In the genomic region with DNA sequence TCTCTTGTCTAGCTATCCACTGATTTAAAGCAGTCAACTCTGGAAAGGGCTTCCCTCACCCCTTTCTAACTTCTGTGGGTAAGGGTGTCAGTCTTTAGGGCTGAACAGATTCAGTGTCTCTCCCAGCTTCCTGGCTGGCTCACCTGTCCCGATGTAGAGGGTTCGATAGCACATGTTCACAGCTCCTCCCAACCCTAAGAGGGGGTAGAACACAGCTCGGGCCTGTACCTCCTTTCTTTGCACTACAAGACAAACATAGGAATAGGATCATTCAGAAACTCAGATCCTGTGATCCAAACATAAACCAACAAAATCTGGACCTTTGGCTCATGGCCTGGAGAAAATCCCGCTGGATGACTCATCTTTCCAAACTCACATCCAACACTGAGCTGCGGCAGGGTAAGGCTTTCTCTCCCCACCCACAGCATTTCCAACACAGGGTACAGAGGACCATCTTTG, we compare ENCODE assay signal across 1 cellular context.
TF ChIP-seq lines count a peak whose summit lies in the region.

No MANE protein-coding gene starts in this region.

TF ChIP-seq in HepG2, 621 proteins besides CTCF, POLR2A, EP300 and RAD21 (continued from another document and continues in another):
- TF ChIP-seq ZNF317 (CRISPR knock-in tag; IDR thresholded peaks at IDR 0.05) = no peak
- TF ChIP-seq ZNF331 (CRISPR knock-in tag; IDR thresholded peaks at IDR 0.05) = 0 out of 2 replicates have a peak, but pooled peaks have one; percentile 33
- no peak for TF ChIP-seq TCF12 (IDR thresholded peaks at IDR 0.05)
- TF ChIP-seq TCF12 (CRISPR knock-in tag; IDR thresholded peaks at IDR 0.05) = no peak
- peak; percentile 73 for TF ChIP-seq ZFY (CRISPR knock-in tag; IDR thresholded peaks at IDR 0.05)
- TF ChIP-seq, protein P1, sequence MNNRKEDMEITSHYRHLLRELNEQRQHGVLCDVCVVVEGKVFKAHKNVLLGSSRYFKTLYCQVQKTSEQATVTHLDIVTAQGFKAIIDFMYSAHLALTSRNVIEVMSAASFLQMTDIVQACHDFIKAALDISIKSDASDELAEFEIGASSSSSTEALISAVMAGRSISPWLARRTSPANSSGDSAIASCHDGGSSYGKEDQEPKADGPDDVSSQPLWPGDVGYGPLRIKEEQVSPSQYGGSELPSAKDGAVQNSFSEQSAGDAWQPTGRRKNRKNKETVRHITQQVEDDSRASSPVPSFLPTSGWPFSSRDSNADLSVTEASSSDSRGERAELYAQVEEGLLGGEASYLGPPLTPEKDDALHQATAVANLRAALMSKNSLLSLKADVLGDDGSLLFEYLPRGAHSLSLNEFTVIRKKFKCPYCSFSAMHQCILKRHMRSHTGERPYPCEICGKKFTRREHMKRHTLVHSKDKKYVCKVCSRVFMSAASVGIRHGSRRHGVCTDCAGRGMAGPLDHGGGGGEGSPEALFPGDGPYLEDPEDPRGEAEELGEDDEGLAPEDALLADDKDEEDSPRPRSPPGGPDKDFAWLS (CRISPR knock-in tag; IDR thresholded peaks at IDR 0.05; ENCODE audit: borderline replicate concordance) = no peak
- TF ChIP-seq, protein P2, sequence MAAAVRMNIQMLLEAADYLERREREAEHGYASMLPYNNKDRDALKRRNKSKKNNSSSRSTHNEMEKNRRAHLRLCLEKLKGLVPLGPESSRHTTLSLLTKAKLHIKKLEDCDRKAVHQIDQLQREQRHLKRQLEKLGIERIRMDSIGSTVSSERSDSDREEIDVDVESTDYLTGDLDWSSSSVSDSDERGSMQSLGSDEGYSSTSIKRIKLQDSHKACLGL (CRISPR knock-in tag; IDR thresholded peaks at IDR 0.05) = no peak
- no peak for TF ChIP-seq PTBP1 (IDR thresholded peaks at IDR 0.05; ENCODE audit: low read depth, low read length, poor library complexity, severe bottlenecking)
- no peak for TF ChIP-seq PAF1 (CRISPR knock-in tag; IDR thresholded peaks at IDR 0.05)
- TF ChIP-seq, protein P3, sequence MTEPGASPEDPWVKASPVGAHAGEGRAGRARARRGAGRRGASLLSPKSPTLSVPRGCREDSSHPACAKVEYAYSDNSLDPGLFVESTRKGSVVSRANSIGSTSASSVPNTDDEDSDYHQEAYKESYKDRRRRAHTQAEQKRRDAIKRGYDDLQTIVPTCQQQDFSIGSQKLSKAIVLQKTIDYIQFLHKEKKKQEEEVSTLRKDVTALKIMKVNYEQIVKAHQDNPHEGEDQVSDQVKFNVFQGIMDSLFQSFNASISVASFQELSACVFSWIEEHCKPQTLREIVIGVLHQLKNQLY (CRISPR knock-in tag; IDR thresholded peaks at IDR 0.05) = no peak
- TF ChIP-seq ZBTB38 (CRISPR knock-in tag; IDR thresholded peaks at IDR 0.05) = no peak
- TF ChIP-seq DMAP1 (CRISPR knock-in tag; IDR thresholded peaks at IDR 0.05) = no peak
- TF ChIP-seq JUND (CRISPR knock-in tag; IDR thresholded peaks at IDR 0.05) = peak; percentile 86
- TF ChIP-seq SP140L (CRISPR knock-in tag; IDR thresholded peaks at IDR 0.05; ENCODE audit: borderline replicate concordance) = no peak
- TF ChIP-seq PCBP1 (IDR thresholded peaks at IDR 0.05; ENCODE audit: borderline replicate concordance, low read depth, low read length) = no peak
- no peak for TF ChIP-seq SRF (IDR thresholded peaks at IDR 0.05; ENCODE audit: low read depth, low read length)
- no peak for TF ChIP-seq ZNF446 (CRISPR knock-in tag; IDR thresholded peaks at IDR 0.05)
- TF ChIP-seq YEATS4 (CRISPR knock-in tag; IDR thresholded peaks at IDR 0.05; ENCODE audit: borderline replicate concordance) = no peak; the same call in 1 of the 2 replicates
- no peak for TF ChIP-seq MTF1 (CRISPR knock-in tag; IDR thresholded peaks at IDR 0.05)
- TF ChIP-seq MTF2 (CRISPR knock-in tag; IDR thresholded peaks at IDR 0.05; ENCODE audit: borderline replicate concordance) = no peak
- no peak for TF ChIP-seq RBAK (CRISPR knock-in tag; IDR thresholded peaks at IDR 0.05)
- TF ChIP-seq TARDBP (CRISPR knock-in tag; IDR thresholded peaks at IDR 0.05) = no peak
- no peak for TF ChIP-seq ZNF629 (CRISPR knock-in tag; conservative IDR thresholded peaks at IDR 0.05)
- TF ChIP-seq, protein P4, sequence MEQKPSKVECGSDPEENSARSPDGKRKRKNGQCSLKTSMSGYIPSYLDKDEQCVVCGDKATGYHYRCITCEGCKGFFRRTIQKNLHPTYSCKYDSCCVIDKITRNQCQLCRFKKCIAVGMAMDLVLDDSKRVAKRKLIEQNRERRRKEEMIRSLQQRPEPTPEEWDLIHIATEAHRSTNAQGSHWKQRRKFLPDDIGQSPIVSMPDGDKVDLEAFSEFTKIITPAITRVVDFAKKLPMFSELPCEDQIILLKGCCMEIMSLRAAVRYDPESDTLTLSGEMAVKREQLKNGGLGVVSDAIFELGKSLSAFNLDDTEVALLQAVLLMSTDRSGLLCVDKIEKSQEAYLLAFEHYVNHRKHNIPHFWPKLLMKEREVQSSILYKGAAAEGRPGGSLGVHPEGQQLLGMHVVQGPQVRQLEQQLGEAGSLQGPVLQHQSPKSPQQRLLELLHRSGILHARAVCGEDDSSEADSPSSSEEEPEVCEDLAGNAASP (CRISPR knock-in tag; IDR thresholded peaks at IDR 0.05; ENCODE audit: borderline replicate concordance) = no peak
- TF ChIP-seq CEBPG (CRISPR knock-in tag; IDR thresholded peaks at IDR 0.05) = no peak
- no peak for TF ChIP-seq U2AF2 (IDR thresholded peaks at IDR 0.05; ENCODE audit: low read depth, low read length)
- TF ChIP-seq, protein P5, sequence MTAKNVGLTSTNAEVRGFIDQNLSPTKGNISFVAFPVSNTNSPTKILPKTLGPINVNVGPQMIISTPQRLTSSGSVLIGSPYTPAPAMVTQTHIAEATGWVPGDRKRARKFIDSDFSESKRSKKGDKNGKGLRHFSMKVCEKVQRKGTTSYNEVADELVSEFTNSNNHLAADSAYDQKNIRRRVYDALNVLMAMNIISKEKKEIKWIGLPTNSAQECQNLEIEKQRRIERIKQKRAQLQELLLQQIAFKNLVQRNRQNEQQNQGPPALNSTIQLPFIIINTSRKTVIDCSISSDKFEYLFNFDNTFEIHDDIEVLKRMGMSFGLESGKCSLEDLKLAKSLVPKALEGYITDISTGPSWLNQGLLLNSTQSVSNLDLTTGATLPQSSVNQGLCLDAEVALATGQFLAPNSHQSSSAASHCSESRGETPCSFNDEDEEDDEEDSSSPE (CRISPR knock-in tag; IDR thresholded peaks at IDR 0.05) = no peak
- TF ChIP-seq, protein P6, sequence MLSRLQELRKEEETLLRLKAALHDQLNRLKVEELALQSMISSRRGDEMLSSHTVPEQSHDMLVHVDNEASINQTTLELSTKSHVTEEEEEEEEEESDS (CRISPR knock-in tag; IDR thresholded peaks at IDR 0.05; ENCODE audit: borderline replicate concordance) = no peak
- no peak for TF ChIP-seq ISL2 (CRISPR knock-in tag; IDR thresholded peaks at IDR 0.05)
- no peak for TF ChIP-seq ZNF263 (CRISPR knock-in tag; IDR thresholded peaks at IDR 0.05)
- TF ChIP-seq, protein P7, sequence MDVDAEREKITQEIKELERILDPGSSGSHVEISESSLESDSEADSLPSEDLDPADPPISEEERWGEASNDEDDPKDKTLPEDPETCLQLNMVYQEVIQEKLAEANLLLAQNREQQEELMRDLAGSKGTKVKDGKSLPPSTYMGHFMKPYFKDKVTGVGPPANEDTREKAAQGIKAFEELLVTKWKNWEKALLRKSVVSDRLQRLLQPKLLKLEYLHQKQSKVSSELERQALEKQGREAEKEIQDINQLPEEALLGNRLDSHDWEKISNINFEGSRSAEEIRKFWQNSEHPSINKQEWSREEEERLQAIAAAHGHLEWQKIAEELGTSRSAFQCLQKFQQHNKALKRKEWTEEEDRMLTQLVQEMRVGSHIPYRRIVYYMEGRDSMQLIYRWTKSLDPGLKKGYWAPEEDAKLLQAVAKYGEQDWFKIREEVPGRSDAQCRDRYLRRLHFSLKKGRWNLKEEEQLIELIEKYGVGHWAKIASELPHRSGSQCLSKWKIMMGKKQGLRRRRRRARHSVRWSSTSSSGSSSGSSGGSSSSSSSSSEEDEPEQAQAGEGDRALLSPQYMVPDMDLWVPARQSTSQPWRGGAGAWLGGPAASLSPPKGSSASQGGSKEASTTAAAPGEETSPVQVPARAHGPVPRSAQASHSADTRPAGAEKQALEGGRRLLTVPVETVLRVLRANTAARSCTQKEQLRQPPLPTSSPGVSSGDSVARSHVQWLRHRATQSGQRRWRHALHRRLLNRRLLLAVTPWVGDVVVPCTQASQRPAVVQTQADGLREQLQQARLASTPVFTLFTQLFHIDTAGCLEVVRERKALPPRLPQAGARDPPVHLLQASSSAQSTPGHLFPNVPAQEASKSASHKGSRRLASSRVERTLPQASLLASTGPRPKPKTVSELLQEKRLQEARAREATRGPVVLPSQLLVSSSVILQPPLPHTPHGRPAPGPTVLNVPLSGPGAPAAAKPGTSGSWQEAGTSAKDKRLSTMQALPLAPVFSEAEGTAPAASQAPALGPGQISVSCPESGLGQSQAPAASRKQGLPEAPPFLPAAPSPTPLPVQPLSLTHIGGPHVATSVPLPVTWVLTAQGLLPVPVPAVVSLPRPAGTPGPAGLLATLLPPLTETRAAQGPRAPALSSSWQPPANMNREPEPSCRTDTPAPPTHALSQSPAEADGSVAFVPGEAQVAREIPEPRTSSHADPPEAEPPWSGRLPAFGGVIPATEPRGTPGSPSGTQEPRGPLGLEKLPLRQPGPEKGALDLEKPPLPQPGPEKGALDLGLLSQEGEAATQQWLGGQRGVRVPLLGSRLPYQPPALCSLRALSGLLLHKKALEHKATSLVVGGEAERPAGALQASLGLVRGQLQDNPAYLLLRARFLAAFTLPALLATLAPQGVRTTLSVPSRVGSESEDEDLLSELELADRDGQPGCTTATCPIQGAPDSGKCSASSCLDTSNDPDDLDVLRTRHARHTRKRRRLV (CRISPR knock-in tag; IDR thresholded peaks at IDR 0.05) = no peak
- TF ChIP-seq HIVEP1 (CRISPR knock-in tag; IDR thresholded peaks at IDR 0.05) = no peak
- no peak for TF ChIP-seq KAT8 (CRISPR knock-in tag; IDR thresholded peaks at IDR 0.05)
- TF ChIP-seq, protein P8, sequence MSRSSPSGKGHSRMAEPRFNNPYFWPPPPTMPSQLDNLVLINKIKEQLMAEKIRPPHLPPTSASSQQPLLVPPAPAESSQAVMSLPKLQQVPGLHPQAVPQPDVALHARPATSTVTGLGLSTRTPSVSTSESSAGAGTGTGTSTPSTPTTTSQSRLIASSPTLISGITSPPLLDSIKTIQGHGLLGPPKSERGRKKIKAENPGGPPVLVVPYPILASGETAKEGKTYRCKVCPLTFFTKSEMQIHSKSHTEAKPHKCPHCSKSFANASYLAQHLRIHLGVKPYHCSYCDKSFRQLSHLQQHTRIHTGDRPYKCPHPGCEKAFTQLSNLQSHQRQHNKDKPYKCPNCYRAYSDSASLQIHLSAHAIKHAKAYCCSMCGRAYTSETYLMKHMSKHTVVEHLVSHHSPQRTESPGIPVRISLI (CRISPR knock-in tag; IDR thresholded peaks at IDR 0.05; ENCODE audit: borderline replicate concordance) = no peak
- TF ChIP-seq, protein P9, sequence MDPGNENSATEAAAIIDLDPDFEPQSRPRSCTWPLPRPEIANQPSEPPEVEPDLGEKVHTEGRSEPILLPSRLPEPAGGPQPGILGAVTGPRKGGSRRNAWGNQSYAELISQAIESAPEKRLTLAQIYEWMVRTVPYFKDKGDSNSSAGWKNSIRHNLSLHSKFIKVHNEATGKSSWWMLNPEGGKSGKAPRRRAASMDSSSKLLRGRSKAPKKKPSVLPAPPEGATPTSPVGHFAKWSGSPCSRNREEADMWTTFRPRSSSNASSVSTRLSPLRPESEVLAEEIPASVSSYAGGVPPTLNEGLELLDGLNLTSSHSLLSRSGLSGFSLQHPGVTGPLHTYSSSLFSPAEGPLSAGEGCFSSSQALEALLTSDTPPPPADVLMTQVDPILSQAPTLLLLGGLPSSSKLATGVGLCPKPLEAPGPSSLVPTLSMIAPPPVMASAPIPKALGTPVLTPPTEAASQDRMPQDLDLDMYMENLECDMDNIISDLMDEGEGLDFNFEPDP (CRISPR knock-in tag; conservative IDR thresholded peaks at IDR 0.05) = 0 out of 2 replicates have a peak, but pooled peaks have one; percentile 45
- no peak for TF ChIP-seq RNF2 (conservative IDR thresholded peaks at IDR 0.05; ENCODE audit: low read depth)
- no peak for TF ChIP-seq ZNF878 (CRISPR knock-in tag; IDR thresholded peaks at IDR 0.05)
- no peak for TF ChIP-seq XBP1 (CRISPR knock-in tag; IDR thresholded peaks at IDR 0.05)
- TF ChIP-seq RAD51 (IDR thresholded peaks at IDR 0.05; ENCODE audit: borderline replicate concordance) = no peak
- TF ChIP-seq ZNF484 (CRISPR knock-in tag; IDR thresholded peaks at IDR 0.05; ENCODE audit: borderline replicate concordance, low read depth) = no peak
- no peak for TF ChIP-seq ZNF550 (CRISPR knock-in tag; IDR thresholded peaks at IDR 0.05; ENCODE audit: borderline replicate concordance)
- no peak for TF ChIP-seq ATF7-NPFF (CRISPR knock-in tag; IDR thresholded peaks at IDR 0.05; ENCODE audit: low read depth)
- no peak for TF ChIP-seq SMAD3 (CRISPR knock-in tag; IDR thresholded peaks at IDR 0.05)
- TF ChIP-seq ZSCAN21 (CRISPR knock-in tag; IDR thresholded peaks at IDR 0.05; ENCODE audit: borderline replicate concordance) = no peak
- TF ChIP-seq ZNF136 (CRISPR knock-in tag; IDR thresholded peaks at IDR 0.05; ENCODE audit: low read depth) = 0 out of 2 replicates have a peak, but pooled peaks have one; percentile 37
- TF ChIP-seq TMF1 (CRISPR knock-in tag; IDR thresholded peaks at IDR 0.05; ENCODE audit: low read depth) = no peak
- no peak for TF ChIP-seq CHD2 (IDR thresholded peaks at IDR 0.05; ENCODE audit: low read depth, low read length)
- TF ChIP-seq TSC22D2 (CRISPR knock-in tag; IDR thresholded peaks at IDR 0.05; ENCODE audit: borderline replicate concordance) = no peak
- TF ChIP-seq, protein P10, sequence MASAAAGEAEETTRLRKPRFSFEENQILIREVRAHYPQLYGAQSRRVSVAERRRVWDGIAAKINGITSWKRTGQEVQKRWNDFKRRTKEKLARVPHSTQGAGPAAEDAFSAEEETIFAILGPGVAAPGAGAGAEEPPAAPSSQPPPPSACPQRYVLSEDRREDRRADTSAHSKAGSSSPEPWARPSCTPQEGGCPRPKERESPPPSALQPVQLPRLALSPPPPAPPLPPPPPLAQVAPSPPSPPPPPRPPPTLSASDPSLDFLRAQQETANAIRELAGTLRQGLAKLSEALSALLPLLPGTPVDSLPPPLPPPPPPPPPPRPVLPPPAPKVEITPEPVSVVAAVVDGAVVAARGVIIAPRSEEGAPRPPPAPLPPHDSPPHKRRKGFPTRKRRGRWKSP (CRISPR knock-in tag; IDR thresholded peaks at IDR 0.05) = no peak
- no peak for TF ChIP-seq SMAD1 (CRISPR knock-in tag; IDR thresholded peaks at IDR 0.05; ENCODE audit: borderline replicate concordance, low read depth)
- TF ChIP-seq ZMYM3 (CRISPR knock-in tag; IDR thresholded peaks at IDR 0.05) = no peak
